In the genomic region with DNA sequence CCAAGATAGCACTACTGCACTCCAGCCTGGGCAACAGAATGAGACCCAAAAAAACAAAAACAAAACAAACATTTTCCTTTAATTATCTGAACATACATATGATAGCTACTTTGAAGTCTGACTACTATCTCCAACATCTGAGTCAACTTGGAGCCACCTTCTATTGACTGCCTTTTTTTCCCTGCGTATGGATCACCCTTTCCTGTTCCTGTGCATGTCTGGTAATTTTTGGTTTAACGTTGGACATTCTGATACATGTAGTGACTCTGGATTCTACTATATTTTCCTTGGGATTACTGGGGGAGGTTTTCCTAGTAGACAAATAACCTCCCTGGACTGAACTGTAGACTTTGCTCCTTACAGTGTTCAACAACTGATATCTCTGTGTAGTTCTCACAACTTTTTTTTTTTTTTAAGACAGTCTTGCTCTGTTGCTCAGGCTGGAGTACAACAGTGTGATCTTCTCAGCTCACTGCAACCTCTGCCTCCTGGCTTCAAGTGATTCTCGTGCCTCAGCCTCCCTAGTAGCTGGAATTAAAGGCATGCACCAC, we compare ENCODE assay signal across 31 cellular contexts.
"Had no signal": no experiment of that assay in that cellular context is flagged by ENCODE, and none has a peak within 500 bp of the region (broad histone marks: within the 10 kb centered on the region; RNA-seq: fewer than 3 reads in every experiment).

No MANE protein-coding gene starts in this region.

- H3K4me2 ChIP-seq: KMS-11, PC-9 had no signal

- H3K36me3 ChIP-seq: adrenal gland, breast epithelium had no signal

- H2AFZ ChIP-seq: PC-9 had no signal

- H3K4me1 ChIP-seq: body of pancreas, breast epithelium had no signal

- H3K27me3 ChIP-seq: adrenal gland, body of pancreas, breast epithelium had no signal

- ATAC-seq: activated CD8-positive, alpha-beta T cell treated with anti-CD3 and anti-CD28 coated beads, Interleukin-2, amount 10 ng/mL, durations not matched to agents 7 days and 5 days; activated naive CD4-positive, alpha-beta T cell treated with anti-CD3 and anti-CD28 coated beads, Interleukin-2, amount 50 U/mL, for 72 hours; body of pancreas; Right ventricle myocardium inferior; SK-N-SH treated with all-trans-retinoic acid at 6 μM for 48 hours; T-cell had no signal

- H3K27me3 Mint-ChIP-seq: activated B cell treated with CpG ODN at 0.5 μM for 24 hours; activated T-cell treated with anti-CD3 and anti-CD28 coated beads, Interleukin-2, amount 50 U/mL, for 24 hours; T-cell had no signal

- DNase-seq: activated B cell treated with CpG ODN at 0.5 μM for 24 hours; activated CD4-positive, alpha-beta T cell treated with anti-CD3 and anti-CD28 coated beads for 4 hours; activated CD4-positive, alpha-beta T cell treated with anti-CD3 and anti-CD28 coated beads, Interleukin-2, amount 50 U/mL, for 4 hours; activated CD4-positive, CD25-positive, alpha-beta regulatory T cell treated with anti-CD3 and anti-CD28 coated beads, Interleukin-2, amount 50 U/mL, for 72 hours; activated CD8-positive, alpha-beta T cell treated with anti-CD3 and anti-CD28 coated beads, Interleukin-2, amount 10 ng/mL, durations not matched to agents 7 days and 5 days; activated gamma-delta T cell treated with Interleukin-2 at 50 U/mL for 16 hours; activated naive CD4-positive, alpha-beta T cell treated with anti-CD3 and anti-CD28 coated beads for 36 hours; activated T-cell treated with anti-CD3 and anti-CD28 coated beads, Interleukin-2, amount 50 U/mL, for 24 hours; adrenal gland; body of pancreas; NCI-H1105; NCI-H1417 treated with DMSO at 0.1 percent for 48 hours; NCI-H187 treated with DMSO at 0.1 percent for 48 hours; NCI-H2081; NCI-H226; NCI-H446 treated with DMSO at 0.1 percent for 48 hours; NCI-H524; NCI-H69; NK-92 treated with Interleukin-12 subunit alpha and Interleukin-12 subunit beta, amount 100 ng/mL, for 24 hours; PC-9; SIG-M5; T-cell; T-helper 2 cell; T-helper 9 cell had no signal

- H3K27ac Mint-ChIP-seq: activated B cell treated with CpG ODN at 0.5 μM for 24 hours; activated CD8-positive, alpha-beta T cell treated with anti-CD3 and anti-CD28 coated beads, Interleukin-2, amount 10 ng/mL, durations not matched to agents 7 days and 5 days; activated naive CD4-positive, alpha-beta T cell treated with anti-CD3 and anti-CD28 coated beads for 36 hours; activated naive CD4-positive, alpha-beta T cell treated with anti-CD3 and anti-CD28 coated beads, Interleukin-2, amount 50 U/mL, for 72 hours; activated T-cell treated with anti-CD3 and anti-CD28 coated beads, Interleukin-2, amount 50 U/mL, for 24 hours; T-cell had no signal

- H3K9ac ChIP-seq: KMS-11 had no signal

- H3K4me3 Mint-ChIP-seq: activated B cell treated with CpG ODN at 0.5 μM for 24 hours; activated CD8-positive, alpha-beta T cell treated with anti-CD3 and anti-CD28 coated beads, Interleukin-2, amount 10 ng/mL, durations not matched to agents 7 days and 5 days; activated naive CD4-positive, alpha-beta T cell treated with anti-CD3 and anti-CD28 coated beads for 36 hours; activated T-cell treated with anti-CD3 and anti-CD28 coated beads, Interleukin-2, amount 50 U/mL, for 24 hours; T-cell had no signal

- H3K27ac ChIP-seq: adrenal gland, body of pancreas, breast epithelium, KMS-11, PC-9, RWPE1, VCaP had no signal

- H3K9me3 ChIP-seq: adrenal gland, body of pancreas, breast epithelium had no signal

- H3K4me3 ChIP-seq: adrenal gland, body of pancreas, breast epithelium, PC-9 had no signal
